8 cellular contexts compared by ENCODE assay signal in the genomic region with DNA sequence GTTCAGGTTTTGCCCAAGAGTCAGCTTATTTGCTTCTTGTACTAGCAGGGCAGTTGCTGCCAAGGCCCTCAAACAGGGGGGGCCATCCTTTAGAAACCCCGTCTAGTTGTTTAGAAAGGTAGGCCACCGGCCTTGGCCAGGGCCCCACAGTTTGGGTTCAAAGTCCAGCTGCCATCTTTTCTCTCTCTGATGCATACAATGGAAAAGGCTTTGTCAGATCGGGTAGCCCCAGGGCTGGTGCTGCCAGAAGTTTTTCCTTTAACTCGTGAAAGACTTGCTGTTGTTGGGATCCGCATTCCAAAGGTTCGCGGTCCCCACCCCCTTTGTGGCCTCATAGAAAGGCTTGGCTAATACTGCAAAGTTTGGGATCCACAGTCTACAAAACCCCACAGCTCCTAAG. TPM values are rescaled to one million over a fixed set of nuclear protein-coding genes. Genes with fewer than 3 reads are reported as not detected.
DNase-seq lines count a peak whose midpoint lies in the region; ATAC-seq and TF ChIP-seq lines count a peak whose summit lies in the region.
"Not testable (repeated sequence)": the region's sequence is repeated elsewhere in the genome, so short reads cannot be mapped to it uniquely, and the experiment has no call there.
"Had no signal": no experiment of that assay in that cellular context is flagged by ENCODE, and none has a peak within 500 bp of the region (broad histone marks: within the 10 kb centered on the region; RNA-seq: fewer than 3 reads in every experiment).

No MANE protein-coding gene starts in this region.

- H2BK5ac ChIP-seq in neuronal stem cell (ENCODE audit: low read length), result not testable (repeated sequence)

- no CpG with 5 or more reads among the region's 7 CpGs for WGBS in neuronal stem cell (ENCODE audit: extremely low coverage in 2 of 2, insufficient read length in 2 of 2, insufficient replicate concordance in 1 of 2), 2 donors

- intact Hi-C loops in activated CD4-positive, alpha-beta T cell treated with anti-CD3 and anti-CD28 coated beads, Interleukin-2, amount 10 ng/mL, durations not matched to agents 24 days and 14 days (cut with micrococcal nuclease), result not testable (repeated sequence)

- not testable (repeated sequence) for H3K9ac ChIP-seq in neuronal stem cell (ENCODE audit: low read depth, low read length, poor library complexity)

- H4K91ac ChIP-seq in neuronal stem cell (ENCODE audit: low read depth, low read length, poor library complexity), result not testable (repeated sequence)

- not testable (repeated sequence) for ATAC-seq in GM23338

- H3K4me3 ChIP-seq in GM23338; neuronal stem cell (ENCODE audit: low read length in 2 of 2): not testable (repeated sequence)

- DNase-seq in GM23338 (ENCODE audit: low spot score), result peak; percentile 26
- DNase-seq in activated CD4-positive, alpha-beta T cell treated with anti-CD3 and anti-CD28 coated beads, Interleukin-2, amount 10 ng/mL, durations not matched to agents 24 days and 14 days, result peak; percentile 46
- peak; percentile 65 for DNase-seq in islet precursor cell
- peak; percentile 28 for DNase-seq in mucosa of gallbladder (ENCODE audit: low spot score)
- not testable (repeated sequence) for DNase-seq in neuronal stem cell (ENCODE audit: low spot score)

- not testable (repeated sequence) for H3K4me3 Mint-ChIP-seq in GM23338; activated CD4-positive, alpha-beta T cell treated with anti-CD3 and anti-CD28 coated beads, Interleukin-2, amount 10 ng/mL, durations not matched to agents 24 days and 14 days

- TF ChIP-seq CTCF in GM23338 (conservative IDR thresholded peaks at IDR 0.05; ENCODE audit: low read depth in 2 of 2), result not testable (repeated sequence)

- H3K9me2 ChIP-seq in GM23338 (ENCODE audit: insufficient read depth), result not testable (repeated sequence)

- not testable (repeated sequence) for H3K9me3 ChIP-seq in neuronal stem cell (replicated peaks in 1 of 2; ENCODE audit: control insufficient read depth in 2 of 2, insufficient read depth in 1 of 2, low read depth in 1 of 2, low read length in 2 of 2)

- not testable (repeated sequence) for H3K27me3 Mint-ChIP-seq in GM23338 (ENCODE audit: insufficient read depth, low read depth, poor library complexity); activated CD4-positive, alpha-beta T cell treated with anti-CD3 and anti-CD28 coated beads, Interleukin-2, amount 10 ng/mL, durations not matched to agents 24 days and 14 days

- not testable (repeated sequence) for H3K4me1 ChIP-seq in GM23338 (ENCODE audit: insufficient read depth); neuronal stem cell (ENCODE audit: control insufficient read depth in 2 of 2, insufficient read depth in 1 of 2, low read depth in 1 of 2, low read length in 2 of 2)

- H3K9me3 Mint-ChIP-seq in GM23338; activated CD4-positive, alpha-beta T cell treated with anti-CD3 and anti-CD28 coated beads, Interleukin-2, amount 10 ng/mL, durations not matched to agents 24 days and 14 days: not testable (repeated sequence)

- not testable (repeated sequence) for H4K20me1 ChIP-seq in GM23338 (replicated peaks; ENCODE audit: insufficient read depth)

- H3K14ac ChIP-seq in neuronal stem cell (ENCODE audit: low read length), result not testable (repeated sequence)

- H2BK15ac ChIP-seq in neuronal stem cell (ENCODE audit: low read length), result not testable (repeated sequence)

- H2BK120ac ChIP-seq in neuronal stem cell (ENCODE audit: low read depth, low read length), result not testable (repeated sequence)

- not testable (repeated sequence) for H3K36me3 ChIP-seq in GM23338 (ENCODE audit: insufficient read depth); neuronal stem cell (replicated peaks in 1 of 2; ENCODE audit: control insufficient read depth in 2 of 2, insufficient read depth in 2 of 2, low read length in 2 of 2)

- not testable (repeated sequence) for H3K4me2 ChIP-seq in GM23338; neuronal stem cell (ENCODE audit: insufficient read depth, low read length, poor library complexity, severe bottlenecking)

- H2BK12ac ChIP-seq in neuronal stem cell (ENCODE audit: low read length), result not testable (repeated sequence)

- H4K8ac ChIP-seq in neuronal stem cell (ENCODE audit: low read depth, low read length), result not testable (repeated sequence)

- not testable (repeated sequence) for H3K4ac ChIP-seq in neuronal stem cell (ENCODE audit: low read length)

- not testable (repeated sequence) for H2AK5ac ChIP-seq in neuronal stem cell (ENCODE audit: low read depth, low read length)

- H3K27ac ChIP-seq in GM23338 (ENCODE audit: low read depth); neuronal stem cell (replicated peaks; ENCODE audit: low read length): not testable (repeated sequence)

- not testable (repeated sequence) for H3K18ac ChIP-seq in neuronal stem cell (ENCODE audit: low read length)

- not testable (repeated sequence) for H3K36me3 Mint-ChIP-seq in GM23338 (ENCODE audit: low read depth); activated CD4-positive, alpha-beta T cell treated with anti-CD3 and anti-CD28 coated beads, Interleukin-2, amount 10 ng/mL, durations not matched to agents 24 days and 14 days (ENCODE audit: low read depth)

- not testable (repeated sequence) for H3K27me3 ChIP-seq in GM23338 (ENCODE audit: insufficient read depth); neuronal stem cell (ENCODE audit: control insufficient read depth in 3 of 3, insufficient read depth in 3 of 3, low read depth in 1 of 3, low read length in 3 of 3)

- not testable (repeated sequence) for H3K23ac ChIP-seq in neuronal stem cell (ENCODE audit: low read depth, low read length, poor library complexity)

- H3K79me1 ChIP-seq in neuronal stem cell (ENCODE audit: low read depth, low read length), result not testable (repeated sequence)

- not testable (repeated sequence) for H3K27ac Mint-ChIP-seq in GM23338; activated CD4-positive, alpha-beta T cell treated with anti-CD3 and anti-CD28 coated beads, Interleukin-2, amount 10 ng/mL, durations not matched to agents 24 days and 14 days

- H3F3A ChIP-seq in GM23338 (replicated peaks; ENCODE audit: low read depth), result not testable (repeated sequence)

- H3K4me1 Mint-ChIP-seq in GM23338; activated CD4-positive, alpha-beta T cell treated with anti-CD3 and anti-CD28 coated beads, Interleukin-2, amount 10 ng/mL, durations not matched to agents 24 days and 14 days: not testable (repeated sequence)

- H3K79me2 ChIP-seq in GM23338 (replicated peaks; ENCODE audit: insufficient read depth), result not testable (repeated sequence)

- not testable (repeated sequence) for H2AFZ ChIP-seq in GM23338
- H2AFZ ChIP-seq in neuronal stem cell (ENCODE audit: low read length), result peak overlapping the region; percentile 45

RNA-seq across cellular contexts. Expression of a gene that starts 35.4 kb away (rescaled TPM):
- total RNA-seq in GM23338 (2014; rRNA removed; shearing (Covaris generic)), result 0.66 TPM in 1 of 2 replicates, not detected in the other
- polyA plus RNA-seq in GM23338 (2016; fragmentation: Nextera tagmentation; extraction: Ambion mirVana), result 0.65 and 0.78 TPM in 2 replicates
- 113 and 117 TPM in 2 replicates for total RNA-seq in activated CD4-positive, alpha-beta T cell treated with anti-CD3 and anti-CD28 coated beads, Interleukin-2, amount 10 ng/mL, durations not matched to agents 24 days and 14 days
- 38.8 TPM for total RNA-seq in mucosa of gallbladder
- polyA plus RNA-seq in neuronal stem cell (2013, experiment 1 of 2), result 0.20 TPM
- 0.21 TPM for polyA plus RNA-seq in neuronal stem cell (2013, experiment 2 of 2)
- total RNA-seq: A172, A673, H9 had no signal

Comparison
In these comparisons a context has a peak if more than half of its experiments do, and no peak if none do; other contexts are left out.
1. RNA of a gene that starts 35.4 kb away (total RNA-seq): 113 to 117 TPM in activated CD4-positive, alpha-beta T cell treated with anti-CD3 and anti-CD28 coated beads, Interleukin-2, amount 10 ng/mL, durations not matched to agents 24 days and 14 days and 38.8 TPM in mucosa of gallbladder (single experiment); 0.66 TPM in GM23338; every median in the first group is over 10 times any median in the second.